In genomic region chr3:13262493-13263211, GRCh38 we compare ENCODE assay signal across 1 cellular context.
TF ChIP-seq lines count a peak whose summit lies in the region.

No MANE protein-coding gene starts in this region.

TF ChIP-seq in HepG2, 621 proteins besides CTCF, POLR2A, EP300 and RAD21 (continued from another document and continues in another):
- peak; percentile 91 for TF ChIP-seq ZNF430 (CRISPR knock-in tag; IDR thresholded peaks at IDR 0.05)
- peak; percentile 88 for TF ChIP-seq ZNF746 (CRISPR knock-in tag; IDR thresholded peaks at IDR 0.05)
- no peak; the same call in 1 of the 2 replicates for TF ChIP-seq AKAP8 (CRISPR knock-in tag; IDR thresholded peaks at IDR 0.05)
- peak; percentile 93; the same call in 1 of the 2 replicates for TF ChIP-seq HINFP (CRISPR knock-in tag; IDR thresholded peaks at IDR 0.05; ENCODE audit: low read depth)
- TF ChIP-seq HOMEZ (CRISPR knock-in tag; IDR thresholded peaks at IDR 0.05; ENCODE audit: low read depth), result peak; percentile 95
- TF ChIP-seq MIER3 (CRISPR knock-in tag; IDR thresholded peaks at IDR 0.05; ENCODE audit: borderline replicate concordance), result peak; percentile 99
- no peak for TF ChIP-seq ZNF562 (CRISPR knock-in tag; IDR thresholded peaks at IDR 0.05; ENCODE audit: borderline replicate concordance)
- TF ChIP-seq SIN3B (IDR thresholded peaks at IDR 0.05; ENCODE audit: low read length), result no peak
- TF ChIP-seq REST (IDR thresholded peaks at IDR 0.05; ENCODE audit: borderline replicate concordance in 1 of 2, low read depth in 1 of 2, low read length in 2 of 2), result peak in 1 of 2 experiments; percentile 57; a peak in 1 of 4 replicates
- TF ChIP-seq ZNF224 (CRISPR knock-in tag; IDR thresholded peaks at IDR 0.05), result no peak
- TF ChIP-seq MYNN (CRISPR knock-in tag; IDR thresholded peaks at IDR 0.05; ENCODE audit: low read depth), result no peak
- no peak for TF ChIP-seq SRSF9 (IDR thresholded peaks at IDR 0.05; ENCODE audit: borderline replicate concordance, insufficient read depth, low read depth, low read length, poor library complexity, severe bottlenecking)
- peak; percentile 82; the same call in 1 of the 2 replicates for TF ChIP-seq TGIF2 (CRISPR knock-in tag; IDR thresholded peaks at IDR 0.05)
- TF ChIP-seq CHD4 (IDR thresholded peaks at IDR 0.05; ENCODE audit: borderline replicate concordance, low read length), result peak; percentile 98; the same call in 1 of the 2 replicates
- TF ChIP-seq ZNF704 (CRISPR knock-in tag; IDR thresholded peaks at IDR 0.05; ENCODE audit: borderline replicate concordance), result peak; percentile 39; the same call in 1 of the 2 replicates
- TF ChIP-seq PRPF4 (IDR thresholded peaks at IDR 0.05; ENCODE audit: low read depth, low read length, poor library complexity, severe bottlenecking), result peak; percentile 92
- no peak for TF ChIP-seq ZFP36 (IDR thresholded peaks at IDR 0.05; ENCODE audit: borderline replicate concordance, low read depth, low read length, partially characterized antibody)
- 0 out of 2 replicates have a peak, but pooled peaks have one; percentile 54 for TF ChIP-seq MAZ (IDR thresholded peaks at IDR 0.05; ENCODE audit: borderline replicate concordance, low read depth, low read length)
- peak; percentile 74 for TF ChIP-seq MAZ (CRISPR knock-in tag; IDR thresholded peaks at IDR 0.05; ENCODE audit: low read depth)
- TF ChIP-seq ZNF264 (CRISPR knock-in tag; IDR thresholded peaks at IDR 0.05), result peak; percentile 94
- no peak; the same call in 1 of the 2 replicates for TF ChIP-seq ZBTB42 (CRISPR knock-in tag; IDR thresholded peaks at IDR 0.05)
- peak; percentile 56; the same call in 1 of the 2 replicates for TF ChIP-seq ZNF121 (CRISPR knock-in tag; IDR thresholded peaks at IDR 0.05)
- 0 out of 2 replicates have a peak, but pooled peaks have one; percentile 46 for TF ChIP-seq ZNF780A (CRISPR knock-in tag; IDR thresholded peaks at IDR 0.05)
- no peak for TF ChIP-seq GABPA (IDR thresholded peaks at IDR 0.05; ENCODE audit: low read depth, low read length)
- peak; percentile 86 for TF ChIP-seq GABPA (CRISPR knock-in tag; IDR thresholded peaks at IDR 0.05; ENCODE audit: low read depth)
- no peak for TF ChIP-seq ZNF484 (CRISPR knock-in tag; IDR thresholded peaks at IDR 0.05; ENCODE audit: borderline replicate concordance, low read depth)
- TF ChIP-seq KLF15 (CRISPR knock-in tag; IDR thresholded peaks at IDR 0.05; ENCODE audit: borderline replicate concordance), result no peak
- peak; percentile 77 for TF ChIP-seq ZNF770 (CRISPR knock-in tag; IDR thresholded peaks at IDR 0.05)
- peak; percentile 90; the same call in 1 of the 2 replicates for TF ChIP-seq FOXO1 (CRISPR knock-in tag; IDR thresholded peaks at IDR 0.05)
- TF ChIP-seq GATAD1 (CRISPR knock-in tag; IDR thresholded peaks at IDR 0.05), result peak; percentile 74
- 0 out of 2 replicates have a peak, but pooled peaks have one; percentile 47 for TF ChIP-seq ZNF329 (CRISPR knock-in tag; IDR thresholded peaks at IDR 0.05; ENCODE audit: low read depth)
- no peak for TF ChIP-seq PRDM4 (CRISPR knock-in tag; IDR thresholded peaks at IDR 0.05; ENCODE audit: borderline replicate concordance)
- peak; percentile 97 for TF ChIP-seq TRIM24 (CRISPR knock-in tag; IDR thresholded peaks at IDR 0.05)
- TF ChIP-seq ZNF292 (CRISPR knock-in tag; IDR thresholded peaks at IDR 0.05; ENCODE audit: borderline replicate concordance, low read depth), result peak; percentile 98
- TF ChIP-seq ISL2 (CRISPR knock-in tag; IDR thresholded peaks at IDR 0.05), result peak; percentile 83
- peak; percentile 58; the same call in 1 of the 2 replicates for TF ChIP-seq SAFB2 (CRISPR knock-in tag; IDR thresholded peaks at IDR 0.05; ENCODE audit: borderline replicate concordance, low read depth)
- no peak for TF ChIP-seq CENPX (CRISPR knock-in tag; IDR thresholded peaks at IDR 0.05)
- no peak for TF ChIP-seq ZBTB7A (CRISPR knock-in tag; IDR thresholded peaks at IDR 0.05)
- peak; percentile 81; the same call in 1 of the 2 replicates for TF ChIP-seq ZBTB7B (CRISPR knock-in tag; IDR thresholded peaks at IDR 0.05)
- no peak for TF ChIP-seq ZFAT (CRISPR knock-in tag; conservative IDR thresholded peaks at IDR 0.05)
- no peak for TF ChIP-seq RBM39 (IDR thresholded peaks at IDR 0.05; ENCODE audit: low read depth, low read length, poor library complexity, severe bottlenecking)
- peak; percentile 93 for TF ChIP-seq SKI (IDR thresholded peaks at IDR 0.05; ENCODE audit: partially characterized antibody)
- no peak for TF ChIP-seq ZNF30 (CRISPR knock-in tag; IDR thresholded peaks at IDR 0.05)
- TF ChIP-seq ZFP82 (CRISPR knock-in tag; IDR thresholded peaks at IDR 0.05; ENCODE audit: borderline replicate concordance), result peak; percentile 51; the same call in 1 of the 2 replicates
- peak; percentile 31 for TF ChIP-seq SMC3 (IDR thresholded peaks at IDR 0.05; ENCODE audit: low read length)
- TF ChIP-seq ZNF766 (CRISPR knock-in tag; IDR thresholded peaks at IDR 0.05; ENCODE audit: borderline replicate concordance), result 0 out of 2 replicates have a peak, but pooled peaks have one; percentile 40
- 0 out of 2 replicates have a peak, but pooled peaks have one; percentile 39 for TF ChIP-seq ZNF619 (CRISPR knock-in tag; IDR thresholded peaks at IDR 0.05)
- TF ChIP-seq ZMYM4 (CRISPR knock-in tag; IDR thresholded peaks at IDR 0.05), result peak; percentile 97
- peak; percentile 65; the same call in 1 of the 2 replicates for TF ChIP-seq SNAPC5 (CRISPR knock-in tag; IDR thresholded peaks at IDR 0.05; ENCODE audit: borderline replicate concordance)
- peak; percentile 96 for TF ChIP-seq ZNF691 (CRISPR knock-in tag; IDR thresholded peaks at IDR 0.05; ENCODE audit: borderline replicate concordance, low read depth)
- TF ChIP-seq ZEB1 (IDR thresholded peaks at IDR 0.05; ENCODE audit: insufficient replicate concordance, low read depth), result no peak
- TF ChIP-seq CBFB (CRISPR knock-in tag; IDR thresholded peaks at IDR 0.05), result peak; percentile 87
- TF ChIP-seq NFYB (CRISPR knock-in tag; IDR thresholded peaks at IDR 0.05), result no peak
- TF ChIP-seq ZNF564 (CRISPR knock-in tag; IDR thresholded peaks at IDR 0.05), result peak; percentile 92
- peak; percentile 54; the same call in 1 of the 2 replicates for TF ChIP-seq ZNF670 (CRISPR knock-in tag; IDR thresholded peaks at IDR 0.05; ENCODE audit: borderline replicate concordance)
- TF ChIP-seq ZNF614 (CRISPR knock-in tag; IDR thresholded peaks at IDR 0.05; ENCODE audit: borderline replicate concordance), result peak; percentile 99
